ENCODE assay signal across 7 cellular contexts in genomic region chr4:139698167-139698925, GRCh38. TPM values are rescaled to one million over a fixed set of nuclear protein-coding genes. Genes with fewer than 3 reads are reported as not detected.
A peak's percentile ranks its signal among the peaks of the same experiment; 100 is the strongest.
DNase-seq lines count a peak whose midpoint lies in the region; ATAC-seq, FAIRE-seq and TF ChIP-seq lines count a peak whose summit lies in the region.
"Not testable (repeated sequence)": the region's sequence is repeated elsewhere in the genome, so short reads cannot be mapped to it uniquely, and the experiment has no call there.

No MANE protein-coding gene starts in this region.

- peak; percentile 1 for DNase-seq in LHCN-M2 (ENCODE audit: low read depth)
- not testable (repeated sequence) for DNase-seq in RWPE2 (ENCODE audit: low spot score); K562 (ENCODE audit: extremely low read depth in 1 of 4, low spot score in 3 of 4); fibroblast of mammary gland (ENCODE audit: low read depth); right lobe of liver; psoas muscle

- in situ Hi-C loops in K562 (cut with MboI), result not testable (repeated sequence)

- H3K9me3 ChIP-seq in DOHH2 (ENCODE audit: control insufficient read depth, insufficient read depth, low read length); RWPE2 (ENCODE audit: severe bottlenecking); K562 (replicated peaks; ENCODE audit: control insufficient read depth, insufficient read depth, low read depth, low read length); right lobe of liver; psoas muscle: not testable (repeated sequence)

- CTCF ChIA-PET in K562 (lab: Yijun Ruan, JAX; ENCODE audit: low intra/inter-chr PET ratio), result not testable (repeated sequence)

- BruUV-seq in K562 (replicated peaks; lab: Mats Ljungman, UMichigan), result not testable (repeated sequence)

- H3K9me2 ChIP-seq in DOHH2 (replicated peaks; ENCODE audit: control insufficient read depth, low read length), result not testable (repeated sequence)

- H3K4me1 ChIP-seq in DOHH2 (ENCODE audit: control insufficient read depth, low read length); RWPE2 (ENCODE audit: insufficient read depth, poor library complexity, severe bottlenecking); K562 (replicated peaks in 1 of 2; ENCODE audit: control insufficient read depth in 2 of 2, insufficient read depth in 2 of 2, low read length in 2 of 2); right lobe of liver; psoas muscle: not testable (repeated sequence)

- TF ChIP-seq RAD21 in K562 (CRISPR knock-in tag; conservative IDR thresholded peaks at IDR 0.05 in 1 of 2, IDR thresholded peaks at IDR 0.05 in 1 of 2), result not testable (repeated sequence)

- not testable (repeated sequence) for H3K4me3 ChIP-seq in DOHH2 (ENCODE audit: low read length); RWPE2 (ENCODE audit: severe bottlenecking); K562; fibroblast of mammary gland (ENCODE audit: control insufficient read depth, low read depth, low read length); right lobe of liver; psoas muscle

- H2AFZ ChIP-seq in K562 (ENCODE audit: low read depth, low read length), result not testable (repeated sequence)

- TF ChIP-seq EP300 in K562 (IDR thresholded peaks at IDR 0.05; ENCODE audit: low read length), result not testable (repeated sequence)

- not testable (repeated sequence) for H3K27ac ChIP-seq in DOHH2 (ENCODE audit: low read depth, low read length); RWPE2 (ENCODE audit: poor library complexity, severe bottlenecking); K562 (ENCODE audit: extremely low read depth, low read depth, low read length); right lobe of liver; psoas muscle

- not testable (repeated sequence) for TF ChIP-seq POLR2A in K562 (conservative IDR thresholded peaks at IDR 0.05); right lobe of liver (IDR thresholded peaks at IDR 0.05)

- not testable (repeated sequence) for ATAC-seq in RWPE2 (ENCODE audit: low read depth); K562; right lobe of liver; psoas muscle

- FAIRE-seq in K562 (lab: Jason Lieb, UNC), result not testable (repeated sequence)

- 95% methylated on average over 13 of the region's 25 CpGs for WGBS in K562 (ENCODE audit: insufficient coverage, low coverage, missing lambda C conversion rate)
- 80% methylated on average over 1 of the region's 25 CpGs for WGBS in right lobe of liver (ENCODE audit: insufficient coverage, low coverage, low lambda C conversion rate, missing lambda C conversion rate)
- WGBS in psoas muscle, 3 donors, result 95 to 98% (median 97%) methylated on average over 14 to 17 of the region's 25 CpGs

- H3K4me2 ChIP-seq in DOHH2 (ENCODE audit: low read length); K562 (ENCODE audit: insufficient read depth, low read length): not testable (repeated sequence)

- TF ChIP-seq CTCF in DOHH2 (IDR thresholded peaks at IDR 0.05; ENCODE audit: low read depth, low read length, poor library complexity, severe bottlenecking), result peak; percentile 41
- TF ChIP-seq CTCF in RWPE2 (IDR thresholded peaks at IDR 0.05; ENCODE audit: poor library complexity, severe bottlenecking), result peak; percentile 31
- 0 out of 6 replicates have a peak, but pooled peaks of 1 of the 3 experiments have one; percentile 13 for TF ChIP-seq CTCF in K562 (IDR thresholded peaks at IDR 0.05 in 2 of 3, conservative IDR thresholded peaks at IDR 0.05 in 1 of 3; ENCODE audit: insufficient read depth in 2 of 3, low read depth in 1 of 3, low read length in 3 of 3)
- TF ChIP-seq CTCF in fibroblast of mammary gland (conservative IDR thresholded peaks at IDR 0.05; ENCODE audit: control insufficient read depth, insufficient read depth, low read depth, low read length), result peak; percentile 22
- peak in 3 of 4 donors; percentile 5 to 14 (median 9) for TF ChIP-seq CTCF in right lobe of liver (IDR thresholded peaks at IDR 0.05)
- peak; percentile 8 for TF ChIP-seq CTCF in psoas muscle (IDR thresholded peaks at IDR 0.05)

- POLR2A ChIA-PET in K562 (lab: Yijun Ruan, JAX), result not testable (repeated sequence)

- H3K9ac ChIP-seq in K562 (ENCODE audit: insufficient read depth in 1 of 2, low read depth in 2 of 2, low read length in 2 of 2), result not testable (repeated sequence)

- not testable (repeated sequence) for H3K9me1 ChIP-seq in K562 (ENCODE audit: control insufficient read depth, insufficient read depth, low read length)

- not testable (repeated sequence) for H3K79me2 ChIP-seq in DOHH2 (ENCODE audit: control insufficient read depth, low read length); K562 (ENCODE audit: control insufficient read depth, insufficient read depth, low read length)

- not testable (repeated sequence) for H3K27me3 ChIP-seq in DOHH2 (ENCODE audit: control insufficient read depth, low read length); RWPE2 (ENCODE audit: insufficient read depth, poor library complexity, severe bottlenecking); K562 (ENCODE audit: control insufficient read depth in 2 of 2, insufficient read depth in 2 of 2, low read length in 2 of 2); right lobe of liver; psoas muscle (ENCODE audit: insufficient read depth in 3 of 3, low read length in 2 of 3)

- H3F3A ChIP-seq in DOHH2 (ENCODE audit: control insufficient read depth, insufficient read depth), result not testable (repeated sequence)

- intact Hi-C loops in K562 (cut with micrococcal nuclease); right lobe of liver (cut with DNase I); psoas muscle (cut with DNase I): not testable (repeated sequence)

- not testable (repeated sequence) for H3K36me3 ChIP-seq in DOHH2 (ENCODE audit: control insufficient read depth, low read length)
- H3K36me3 ChIP-seq in RWPE2 (ENCODE audit: low read depth) (peaks cover 21% of the 10 kb centered on the region), K562 (ENCODE audit: control insufficient read depth, insufficient read depth, low read length) (peaks cover 11% of the 10 kb centered on the region; the same call in 1 of the 3 replicates), right lobe of liver (peaks cover 0 to 20% (median 2%) of the 10 kb centered on the region in 4 donors), psoas muscle (ENCODE audit: insufficient read depth in 1 of 2, low read depth in 1 of 2) (peaks cover 0 to 40% of the 10 kb centered on the region in 2 donors)

- H4K20me1 ChIP-seq in DOHH2 (ENCODE audit: control insufficient read depth, insufficient read depth, low read depth, low read length); K562 (replicated peaks; ENCODE audit: control insufficient read depth, insufficient read depth, low read length): not testable (repeated sequence)

TF ChIP-seq in K562, 482 proteins besides CTCF, POLR2A, EP300 and RAD21:
- TF ChIP-seq, protein P1, sequence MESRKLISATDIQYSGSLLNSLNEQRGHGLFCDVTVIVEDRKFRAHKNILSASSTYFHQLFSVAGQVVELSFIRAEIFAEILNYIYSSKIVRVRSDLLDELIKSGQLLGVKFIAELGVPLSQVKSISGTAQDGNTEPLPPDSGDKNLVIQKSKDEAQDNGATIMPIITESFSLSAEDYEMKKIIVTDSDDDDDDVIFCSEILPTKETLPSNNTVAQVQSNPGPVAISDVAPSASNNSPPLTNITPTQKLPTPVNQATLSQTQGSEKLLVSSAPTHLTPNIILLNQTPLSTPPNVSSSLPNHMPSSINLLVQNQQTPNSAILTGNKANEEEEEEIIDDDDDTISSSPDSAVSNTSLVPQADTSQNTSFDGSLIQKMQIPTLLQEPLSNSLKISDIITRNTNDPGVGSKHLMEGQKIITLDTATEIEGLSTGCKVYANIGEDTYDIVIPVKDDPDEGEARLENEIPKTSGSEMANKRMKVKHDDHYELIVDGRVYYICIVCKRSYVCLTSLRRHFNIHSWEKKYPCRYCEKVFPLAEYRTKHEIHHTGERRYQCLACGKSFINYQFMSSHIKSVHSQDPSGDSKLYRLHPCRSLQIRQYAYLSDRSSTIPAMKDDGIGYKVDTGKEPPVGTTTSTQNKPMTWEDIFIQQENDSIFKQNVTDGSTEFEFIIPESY (CRISPR knock-in tag; IDR thresholded peaks at IDR 0.05), result peak; percentile 81

RNA-seq across cellular contexts. Expression of gene MGST2, which starts 32.7 kb away (rescaled TPM):
- total RNA-seq in LHCN-M2 (2014; rRNA removed) (5.0 and 9.9 TPM in 2 replicates), K562 (2014; rRNA removed) (38.7 and 49.1 TPM in 2 replicates), K562 (2014; rRNA removed; fragmentation: Illumina TruSeq; extraction: Trizol) (82.0 and 94.3 TPM in 2 replicates), K562 (2015; rRNA removed; fragmentation: Illumina TruSeq; extraction: Trizol) (84.7 and 92.7 TPM in 2 replicates), K562 (2021) (55.0 and 61.0 TPM in 2 replicates), right lobe of liver (100 to 1,000 TPM; 105 to 125 (median 114) TPM), psoas muscle (10 to 100 TPM; 18.2 to 56.2 (median 50.4) TPM)
- polyA plus RNA-seq in LHCN-M2 (2012), result 13.5 TPM
- 32.7 and 49.5 TPM in 2 replicates for total RNA-seq in K562 (2011; cell fraction: chromatin; rRNA removed; ENCODE audit: low replicate concordance)
- total RNA-seq in K562 (2011; cell fraction: nucleolus; rRNA removed), result 34.0 and 43.0 TPM in 2 replicates
- 49.1 and 50.4 TPM in 2 replicates for total RNA-seq in K562 (2011; cell fraction: nucleoplasm; rRNA removed)
- polyA plus RNA-seq in K562 (2011; rRNA removed) (59.5 and 74.6 TPM in 2 replicates), K562 (2014; fragmentation: Illumina TruSeq; extraction: Trizol) (80.0 and 84.6 TPM in 2 replicates), K562 (2014; fragmentation: Nextera tagmentation; extraction: Ambion mirVana) (100 to 1,000 TPM; 108 to 115 TPM), K562 (2014; rRNA removed) (96.7 and 112 TPM in 2 replicates), psoas muscle (10 to 100 TPM; 25.6 to 47.0 (median 32.7) TPM)
- polyA plus RNA-seq in K562 (2011; cell fraction: cytosol; rRNA removed), result 37.7 and 87.4 TPM in 2 replicates
- 13.9 and 28.1 TPM in 2 replicates for polyA plus RNA-seq in K562 (2011; cell fraction: nucleus; rRNA removed)
- 62.4 and 77.5 TPM in 2 replicates for polyA plus RNA-seq in K562 (2012)
- polyA minus RNA-seq in K562 (2011; rRNA and poly(A)+ RNA removed), result 23.9 and 27.1 TPM in 2 replicates
- 14.1 and 16.5 TPM in 2 replicates for polyA minus RNA-seq in K562 (2011; cell fraction: cytosol; rRNA and poly(A)+ RNA removed)
- polyA minus RNA-seq in K562 (2011; cell fraction: nucleus; rRNA and poly(A)+ RNA removed), result 11.4 and 23.4 TPM in 2 replicates
